ENCODE assay signal across 8 cellular contexts in the genomic region with DNA sequence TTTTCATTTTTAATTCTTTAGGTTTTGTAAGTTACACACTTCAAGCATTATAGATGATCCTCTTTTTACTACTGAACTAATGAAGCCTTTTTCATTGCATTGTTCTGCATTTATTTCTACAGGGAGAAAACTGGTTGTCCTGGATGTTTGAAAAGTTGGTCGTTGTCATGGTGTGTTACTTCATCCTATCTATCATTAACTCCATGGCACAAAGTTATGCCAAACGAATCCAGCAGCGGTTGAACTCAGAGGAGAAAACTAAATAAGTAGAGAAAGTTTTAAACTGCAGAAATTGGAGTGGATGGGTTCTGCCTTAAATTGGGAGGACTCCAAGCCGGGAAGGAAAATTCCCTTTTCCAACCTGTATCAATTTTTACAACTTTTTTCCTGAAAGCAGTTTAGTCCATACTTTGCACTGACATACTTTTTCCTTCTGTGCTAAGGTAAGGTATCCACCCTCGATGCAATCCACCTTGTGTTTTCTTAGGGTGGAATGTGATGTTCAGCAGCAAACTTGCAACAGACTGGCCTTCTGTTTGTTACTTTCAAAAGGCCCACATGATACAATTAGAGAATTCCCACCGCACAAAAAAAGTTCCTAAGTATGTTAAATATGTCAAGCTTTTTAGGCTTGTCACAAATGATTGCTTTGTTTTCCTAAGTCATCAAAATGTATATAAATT. TPM values are rescaled to one million over a fixed set of nuclear protein-coding genes. Genes with fewer than 3 reads are reported as not detected.
DNase-seq lines count a peak whose midpoint lies in the region; ATAC-seq, FAIRE-seq and TF ChIP-seq lines count a peak whose summit lies in the region.

No MANE protein-coding gene starts in this region.

- no peaks in the 10 kb centered on the region for H3K27me3 Mint-ChIP-seq in astrocyte (ENCODE audit: low read depth, unreplicated experiment)

- ATAC-seq in aorta (ENCODE audit: low FRiP score) (no peak), HG03135 (IDR thresholded peaks at IDR 0.05; ENCODE audit: unreplicated experiment) (no peak), HG03342 (IDR thresholded peaks at IDR 0.05; ENCODE audit: unreplicated experiment) (no peak)

- no peaks in the 10 kb centered on the region for H3K27me3 ChIP-seq in astrocyte (ENCODE audit: insufficient read depth, low read length)
- no peaks in the 10 kb centered on the region for H3K27me3 ChIP-seq in liver (ENCODE audit: control insufficient read depth in 4 of 4, insufficient read depth in 4 of 4, low read length in 3 of 4)
- H3K27me3 ChIP-seq in aorta (ENCODE audit: control insufficient read depth in 1 of 2, insufficient read depth in 2 of 2, low read length in 1 of 2) = peaks cover 0 to 2% of the 10 kb centered on the region in 2 donors

- no peaks in the 10 kb centered on the region for H3K9me3 ChIP-seq in astrocyte (ENCODE audit: insufficient read depth, low read depth, low read length)
- no peaks in the 10 kb centered on the region for H3K9me3 ChIP-seq in liver (ENCODE audit: control insufficient read depth in 4 of 4, low read length in 3 of 4)
- H3K9me3 ChIP-seq in aorta (ENCODE audit: control insufficient read depth, low read length) = no peaks in the 10 kb centered on the region

- peak overlapping the region; percentile 85 for H3K4me2 ChIP-seq in astrocyte (ENCODE audit: low read length)

- no peaks in the 10 kb centered on the region for H3K9me3 Mint-ChIP-seq in astrocyte (ENCODE audit: unreplicated experiment)

- TF ChIP-seq CTCF in 22Rv1 (IDR thresholded peaks at IDR 0.05) (no peak), astrocyte (IDR thresholded peaks at IDR 0.05; ENCODE audit: insufficient read depth, low read depth, low read length) (no peak), liver (IDR thresholded peaks at IDR 0.05; ENCODE audit: low read depth, low read length, missing input control) (no peak)

- peaks cover 55% of the 10 kb centered on the region for H3K79me2 ChIP-seq in astrocyte (ENCODE audit: insufficient read depth, low read length)

- WGBS in liver = 14% methylated on average over 6 of the region's 6 CpGs
- 2 to 3% methylated on average over 6 of the region's 6 CpGs for WGBS in aorta, 2 donors

- H3K4me1 ChIP-seq in astrocyte (ENCODE audit: insufficient read depth, low read length) = peaks cover 13% of the 10 kb centered on the region
- H3K4me1 ChIP-seq in liver (ENCODE audit: control insufficient read depth in 4 of 4, insufficient read depth in 4 of 4, low read length in 3 of 4) = peaks cover under 1 to 13% (median 3%) of the 10 kb centered on the region in 4 donors
- H3K4me1 ChIP-seq in aorta (ENCODE audit: control insufficient read depth in 1 of 2, insufficient read depth in 2 of 2, low read length in 2 of 2) = peaks cover 0 to 3% of the 10 kb centered on the region in 2 donors

- H3K36me3 Mint-ChIP-seq in astrocyte (ENCODE audit: low read depth, unreplicated experiment) = peaks cover 41% of the 10 kb centered on the region

- H3K4me3 Mint-ChIP-seq in astrocyte (ENCODE audit: unreplicated experiment) = peak overlapping the region; percentile 98

- TF ChIP-seq RAD21 in liver (IDR thresholded peaks at IDR 0.05) = no peak

- H4K20me1 ChIP-seq in astrocyte (ENCODE audit: insufficient read depth, low read length) = peaks cover 19% of the 10 kb centered on the region

- intact Hi-C loops in aorta (cut with DNase I) = no loop called here

- H3K9ac ChIP-seq in astrocyte (ENCODE audit: low read length) (peak overlapping the region; percentile 100), liver (ENCODE audit: low read depth in 1 of 2, low read length in 2 of 2) (peak overlapping the region; percentile 100)

- H3K27ac ChIP-seq in 22Rv1 (peak overlapping the region; percentile 100), astrocyte (ENCODE audit: low read depth, low read length) (peak overlapping the region; percentile 100), liver (ENCODE audit: low read depth in 1 of 2, low read length in 2 of 2) (peak overlapping the region; percentile 99 to 100), aorta (ENCODE audit: low read depth in 1 of 2, low read length in 2 of 2) (peak overlapping the region; percentile 63 to 96)

- no peak for FAIRE-seq in astrocyte (lab: Jason Lieb, UNC)

- DNase-seq in HCEC 1CT = peak; percentile 33
- DNase-seq in astrocyte (ENCODE audit: low read depth) = no peak
- no peak for DNase-seq in aorta
- no peak for DNase-seq in nucleus accumbens (lab: John Stamatoyannopoulos, UW)

- H3K27ac Mint-ChIP-seq in astrocyte (ENCODE audit: unreplicated experiment) = peak overlapping the region; percentile 100

- peaks cover 36% of the 10 kb centered on the region for H3K36me3 ChIP-seq in astrocyte (ENCODE audit: insufficient read depth, low read length)
- peaks cover 0 to 9% (median 5%) of the 10 kb centered on the region in 4 donors for H3K36me3 ChIP-seq in liver (ENCODE audit: control insufficient read depth in 4 of 4, insufficient read depth in 3 of 4, low read depth in 1 of 4, low read length in 3 of 4)
- H3K36me3 ChIP-seq in aorta (ENCODE audit: control insufficient read depth in 1 of 2, insufficient read depth in 2 of 2, low read length in 1 of 2) = no peaks in the 10 kb centered on the region

- H2AFZ ChIP-seq in astrocyte (ENCODE audit: low read depth, low read length) = no peak overlapping the region

- peak overlapping the region; percentile 95 for H3K4me3 ChIP-seq in astrocyte (ENCODE audit: insufficient read depth, low read depth, low read length)
- H3K4me3 ChIP-seq in liver (ENCODE audit: low read depth in 1 of 3, low read length in 3 of 3) = peak overlapping the region; percentile 68 to 100 (median 92)
- peak overlapping the region; percentile 96 to 100 for H3K4me3 ChIP-seq in aorta (ENCODE audit: low read length in 2 of 2)

- H3K4me1 Mint-ChIP-seq in astrocyte (ENCODE audit: low read depth, unreplicated experiment) = peaks cover 13% of the 10 kb centered on the region

TF ChIP-seq in liver, 16 proteins besides CTCF, POLR2A, EP300 and RAD21:
- TF ChIP-seq, protein P1, sequence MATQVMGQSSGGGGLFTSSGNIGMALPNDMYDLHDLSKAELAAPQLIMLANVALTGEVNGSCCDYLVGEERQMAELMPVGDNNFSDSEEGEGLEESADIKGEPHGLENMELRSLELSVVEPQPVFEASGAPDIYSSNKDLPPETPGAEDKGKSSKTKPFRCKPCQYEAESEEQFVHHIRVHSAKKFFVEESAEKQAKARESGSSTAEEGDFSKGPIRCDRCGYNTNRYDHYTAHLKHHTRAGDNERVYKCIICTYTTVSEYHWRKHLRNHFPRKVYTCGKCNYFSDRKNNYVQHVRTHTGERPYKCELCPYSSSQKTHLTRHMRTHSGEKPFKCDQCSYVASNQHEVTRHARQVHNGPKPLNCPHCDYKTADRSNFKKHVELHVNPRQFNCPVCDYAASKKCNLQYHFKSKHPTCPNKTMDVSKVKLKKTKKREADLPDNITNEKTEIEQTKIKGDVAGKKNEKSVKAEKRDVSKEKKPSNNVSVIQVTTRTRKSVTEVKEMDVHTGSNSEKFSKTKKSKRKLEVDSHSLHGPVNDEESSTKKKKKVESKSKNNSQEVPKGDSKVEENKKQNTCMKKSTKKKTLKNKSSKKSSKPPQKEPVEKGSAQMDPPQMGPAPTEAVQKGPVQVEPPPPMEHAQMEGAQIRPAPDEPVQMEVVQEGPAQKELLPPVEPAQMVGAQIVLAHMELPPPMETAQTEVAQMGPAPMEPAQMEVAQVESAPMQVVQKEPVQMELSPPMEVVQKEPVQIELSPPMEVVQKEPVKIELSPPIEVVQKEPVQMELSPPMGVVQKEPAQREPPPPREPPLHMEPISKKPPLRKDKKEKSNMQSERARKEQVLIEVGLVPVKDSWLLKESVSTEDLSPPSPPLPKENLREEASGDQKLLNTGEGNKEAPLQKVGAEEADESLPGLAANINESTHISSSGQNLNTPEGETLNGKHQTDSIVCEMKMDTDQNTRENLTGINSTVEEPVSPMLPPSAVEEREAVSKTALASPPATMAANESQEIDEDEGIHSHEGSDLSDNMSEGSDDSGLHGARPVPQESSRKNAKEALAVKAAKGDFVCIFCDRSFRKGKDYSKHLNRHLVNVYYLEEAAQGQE (IDR thresholded peaks at IDR 0.05) = no peak
- peak in 1 of 2 donors; percentile 10 for TF ChIP-seq JUND (IDR thresholded peaks at IDR 0.05)
- TF ChIP-seq GABPA (IDR thresholded peaks at IDR 0.05 in 1 of 2, conservative IDR thresholded peaks at IDR 0.05 in 1 of 2) = no peak
- peak; percentile 10 for TF ChIP-seq SP1 (IDR thresholded peaks at IDR 0.05)
- peak; percentile 53 for TF ChIP-seq TAF1 (conservative IDR thresholded peaks at IDR 0.05)

RNA-seq across cellular contexts. Expression of a gene that starts 53.0 kb away (rescaled TPM):
- total RNA-seq in astrocyte (9.0 and 9.2 TPM in 2 replicates), liver (10 to 100 TPM in 1 of 2 donors, 1 to 10 TPM in 1; 8.5 to 12.7 TPM), aorta (10 to 100 TPM in 1 of 2 donors, 1 to 10 TPM in 1; 9.4 to 12.0 TPM)
- polyA plus RNA-seq in liver (1 to 10 TPM; 2.1 to 3.5 TPM), aorta (1 to 10 TPM; 6.6 to 8.4 TPM)

RNA-seq across cellular contexts. Expression of a gene that starts 53.1 kb away (rescaled TPM):
- total RNA-seq in astrocyte = 33.4 and 41.7 TPM in 2 replicates
- 10 to 100 TPM; 17.2 to 22.1 TPM for total RNA-seq in liver
- polyA plus RNA-seq in liver = 10 to 100 TPM in 1 of 2 donors, 1 to 10 TPM in 1; 5.6 to 13.4 TPM
- total RNA-seq in aorta = 10 to 100 TPM; 40.9 to 51.0 TPM
- polyA plus RNA-seq in aorta = 10 to 100 TPM in 1 of 2 donors, 1 to 10 TPM in 1; 9.6 to 10.4 TPM
